Comparison of ENCODE assay signal across 16 cellular contexts in genomic region chr4:53693909-53694308, GRCh38.
"Had no signal": no experiment of that assay in that cellular context is flagged by ENCODE, and none has a peak within 500 bp of the region (broad histone marks: within the 10 kb centered on the region; RNA-seq: fewer than 3 reads in every experiment).

No MANE protein-coding gene starts in this region.

- ATAC-seq: natural killer cell, T-cell, upper lobe of right lung had no signal

- DNase-seq: activated gamma-delta T cell treated with Interleukin-2 at 50 U/mL for 16 hours; activated T-cell treated with anti-CD3 and anti-CD28 coated beads, Interleukin-2, amount 50 U/mL, for 1 hour; aorta; caudate nucleus; effector CD4-positive, alpha-beta T cell; erythroblast; foreskin melanocyte; left ventricle myocardium inferior; midbrain; natural killer cell; ovary; spleen; stimulated activated CD4-positive, alpha-beta T cell treated with anti-CD3 and anti-CD28 coated beads, Interleukin-4, amount 100 ng/mL, for 24 hours; stimulated activated naive CD4-positive, alpha-beta T cell treated with Interleukin-2 at 50 U/mL for 16 hours; T-cell; upper lobe of right lung had no signal
